Comparison of ENCODE assay signal across 8 cellular contexts in genomic region chr7:129054438-129055293, GRCh38. TPM values are rescaled to one million over a fixed set of nuclear protein-coding genes. Genes with fewer than 3 reads are reported as not detected.
A peak's percentile ranks its signal among the peaks of the same experiment; 100 is the strongest.
DNase-seq lines count a peak whose midpoint lies in the region; ATAC-seq, FAIRE-seq and TF ChIP-seq lines count a peak whose summit lies in the region.

Gene TNPO3, minus strand, starts transcription at chr7:129055111. Its CDS starts 341 bp downstream, at chr7:129054770.

- peaks cover 47% of the 10 kb centered on the region for H3K4me1 ChIP-seq in left ventricle myocardium inferior

- H3K9me3 ChIP-seq in left ventricle myocardium inferior (replicated peaks), result no peaks in the 10 kb centered on the region

- H3K4me1 Mint-ChIP-seq in progenitor cell of endocrine pancreas (ENCODE audit: low read depth), result peaks cover 24% of the 10 kb centered on the region

- H3K4me3 Mint-ChIP-seq in progenitor cell of endocrine pancreas (ENCODE audit: low read depth), result peak within 1 kb of the TSS; percentile 97

- H3K27ac ChIP-seq in left ventricle myocardium inferior (replicated peaks), result peak within 1 kb of the TSS; percentile 99

- H3K36me3 ChIP-seq in left ventricle myocardium inferior, result no peaks in the 10 kb centered on the region

- peak within 1 kb of the TSS; percentile 94 for H3K4me3 ChIP-seq in left ventricle myocardium inferior

- TF ChIP-seq POLR2A in GM12891 (IDR thresholded peaks at IDR 0.05; ENCODE audit: low read depth, low read length), result peak; percentile 97

- TF ChIP-seq CTCF in left ventricle myocardium inferior (IDR thresholded peaks at IDR 0.05; ENCODE audit: borderline replicate concordance) (no peak), progenitor cell of endocrine pancreas (IDR thresholded peaks at IDR 0.05; ENCODE audit: unreplicated experiment) (no peak)

- peak; percentile 82 for ATAC-seq in HG02840 (IDR thresholded peaks at IDR 0.05; ENCODE audit: low FRiP score, unreplicated experiment)

- peak; percentile 96 for FAIRE-seq in GM12891 (lab: Jason Lieb, UNC)

- peaks cover 7% of the 10 kb centered on the region for H3K27me3 Mint-ChIP-seq in progenitor cell of endocrine pancreas

- intact Hi-C loops in left ventricle myocardium inferior (cut with micrococcal nuclease), result no loop called here

- H3K27ac Mint-ChIP-seq in progenitor cell of endocrine pancreas, result peak within 1 kb of the TSS; percentile 100

- DNase-seq in GM12891 (ENCODE audit: insufficient read length, low spot score) (peak; percentile 82), NCI-H146 (lab: John Stamatoyannopoulos, UW) (peak; percentile 95), T-helper 1 cell (peak; percentile 75 to 92 (median 86)), amniotic epithelial cell (ENCODE audit: low read depth) (peak; percentile 89), left ventricle myocardium inferior (peak; percentile 94), progenitor cell of endocrine pancreas (ENCODE audit: low spot score, unreplicated experiment) (peak; percentile 78), ureter (ENCODE audit: low spot score) (peak; percentile 94)

- no peaks in the 10 kb centered on the region for H3K27me3 ChIP-seq in left ventricle myocardium inferior (ENCODE audit: low read depth)

- H3K36me3 Mint-ChIP-seq in progenitor cell of endocrine pancreas (ENCODE audit: insufficient read depth), result peaks cover 4% of the 10 kb centered on the region

- H3K9me3 Mint-ChIP-seq in progenitor cell of endocrine pancreas (ENCODE audit: low read depth), result no peaks in the 10 kb centered on the region

TF ChIP-seq in GM12891, 5 proteins besides CTCF, POLR2A, EP300 and RAD21:
- peak; percentile 94 for TF ChIP-seq POLR2AphosphoS5 (IDR thresholded peaks at IDR 0.05; ENCODE audit: low read depth, low read length)
- no peak for TF ChIP-seq PAX5 (IDR thresholded peaks at IDR 0.05; ENCODE audit: insufficient read depth, low read length, severe bottlenecking)
- TF ChIP-seq POU2F2 (IDR thresholded peaks at IDR 0.05; ENCODE audit: low read depth, low read length), result peak; percentile 57; the same call in 1 of the 2 replicates
- peak; percentile 97 for TF ChIP-seq TAF1 (IDR thresholded peaks at IDR 0.05; ENCODE audit: low read depth, low read length)
- peak; percentile 36; the same call in 1 of the 2 replicates for TF ChIP-seq SPI1 (IDR thresholded peaks at IDR 0.05; ENCODE audit: low read depth, low read length)

RNA-seq across cellular contexts. Expression of gene TNPO3, which starts in this region (rescaled TPM):
- 42.7 TPM for polyA plus RNA-seq in GM12891 (2012; ENCODE audit: low read depth, missing spikeins)
- total RNA-seq in left ventricle myocardium inferior, result 32.6 TPM
- total RNA-seq in progenitor cell of endocrine pancreas, result 44.8 and 44.9 TPM in 2 replicates
- total RNA-seq in ureter, result 43.4 TPM

Comparison
In these comparisons a context has a peak if more than half of its experiments do, and no peak if none do; other contexts are left out.
1. Peak in every context shown above with its lines: DNase-seq, ATAC-seq, H3K4me3 ChIP-seq and H3K27ac ChIP-seq.